ENCODE assay signal across 7 cellular contexts in genomic region chr15:65530318-65531111, GRCh38.
DNase-seq lines count a peak whose midpoint lies in the region; ATAC-seq and TF ChIP-seq lines count a peak whose summit lies in the region.

HACD3 (plus strand) TSS chr15:65530463; CDS start chr15:65530632, 169 bp downstream.

- in situ Hi-C loops in T47D (cut with HindIII; ENCODE audit: low pct_unique_long_range_greater_than_20kb, low sequenced_read_pairs): no loop called here

- H3K27me3 ChIP-seq in iPS-20b (ENCODE audit: insufficient read depth, low read length): no peaks in the 10 kb centered on the region

- H3K27ac ChIP-seq in VCaP (peak within 1 kb of the TSS; percentile 94), iPS-20b (ENCODE audit: low read length) (peak within 1 kb of the TSS; percentile 81), skin epidermis (peak within 1 kb of the TSS; percentile 27 to 82 (median 72))

- no peaks in the 10 kb centered on the region for H3K9me3 ChIP-seq in iPS-20b (ENCODE audit: insufficient read depth, low read depth, low read length)

- peaks cover 9% of the 10 kb centered on the region; the same call in 1 of the 2 replicates for H3K36me3 ChIP-seq in iPS-20b (ENCODE audit: insufficient read depth, low read depth, low read length)

- H3K4me3 ChIP-seq in iPS-20b (ENCODE audit: low read length) (peak within 1 kb of the TSS; percentile 96), skin epidermis (peak within 1 kb of the TSS; percentile 59 to 82 (median 80))

- peak within 1 kb of the TSS; percentile 99 for H3K9ac ChIP-seq in iPS-20b (ENCODE audit: low read depth, low read length)

- H3K4me1 ChIP-seq in iPS-20b (ENCODE audit: insufficient read depth, low read length): peaks cover 15% of the 10 kb centered on the region

- peak; percentile 91 for DNase-seq in NCI-H2171 treated with DMSO at 0.1 percent for 48 hours (lab: John Stamatoyannopoulos, UW)
- DNase-seq in T47D (ENCODE audit: low read depth in 1 of 2, low spot score in 1 of 2): peak; percentile 85 to 91

- ATAC-seq in GM18858 (IDR thresholded peaks at IDR 0.05; ENCODE audit: unreplicated experiment) (peak; percentile 59), HG03095 (IDR thresholded peaks at IDR 0.05; ENCODE audit: unreplicated experiment) (peak; percentile 59)

- no peak; the same call in 1 of the 2 replicates for TF ChIP-seq CTCF in VCaP (conservative IDR thresholded peaks at IDR 0.05)

Comparison
In these comparisons a context has a peak if more than half of its experiments do, and no peak if none do; other contexts are left out.
1. Peak in every context shown above with its lines: DNase-seq, ATAC-seq, H3K4me3 ChIP-seq and H3K27ac ChIP-seq.